1 cellular context compared by ENCODE assay signal in genomic region chr7:131040467-131040932, GRCh38.
TF ChIP-seq lines count a peak whose summit lies in the region.

No MANE protein-coding gene starts in this region.

TF ChIP-seq in GM12878, 131 proteins besides CTCF, POLR2A, EP300 and RAD21 (continued from another document):
- TF ChIP-seq ZNF687 (IDR thresholded peaks at IDR 0.05) (no peak), MLLT1 (IDR thresholded peaks at IDR 0.05) (0 out of 2 replicates have a peak, but pooled peaks have one; percentile 33), IKZF1 (conservative IDR thresholded peaks at IDR 0.05) (peak; percentile 63), PML (IDR thresholded peaks at IDR 0.05; ENCODE audit: low read length) (no peak; the same call in 1 of the 2 replicates), IKZF2 (IDR thresholded peaks at IDR 0.05) (peak; percentile 83 to 84), NRF1 (conservative IDR thresholded peaks at IDR 0.05; ENCODE audit: low read depth, low read length) (no peak), MEF2A (IDR thresholded peaks at IDR 0.05; ENCODE audit: insufficient read depth, low read depth, low read length) (no peak)
